ENCODE assay signal across 1 cellular context in the genomic region with DNA sequence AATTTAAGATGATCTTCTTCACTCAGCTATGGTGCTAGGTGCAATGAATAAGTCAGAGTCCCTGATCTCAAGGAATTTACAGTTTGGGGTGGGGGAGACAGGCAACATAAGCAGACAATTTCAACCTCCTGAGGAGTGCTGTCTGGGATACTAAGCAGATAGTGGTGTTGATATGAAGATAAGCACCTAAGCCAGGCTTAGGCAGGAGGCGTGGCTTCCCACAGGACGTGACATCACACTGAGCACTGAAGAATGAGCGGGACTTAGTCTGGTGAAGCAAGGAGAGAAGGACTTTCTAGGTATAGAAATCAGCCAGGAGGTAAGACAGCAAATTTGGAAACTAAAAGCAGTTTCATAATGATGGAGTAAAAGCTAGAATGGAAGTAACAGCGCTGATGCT.
TF ChIP-seq lines count a peak whose summit lies in the region.

No MANE protein-coding gene starts in this region.

TF ChIP-seq in endothelial cell of umbilical vein, 7 proteins besides CTCF, POLR2A, EP300 and RAD21:
- TF ChIP-seq JUN (IDR thresholded peaks at IDR 0.05; ENCODE audit: borderline replicate concordance, insufficient read depth, insufficient read length, low read depth): no peak
- TF ChIP-seq MAX (IDR thresholded peaks at IDR 0.05; ENCODE audit: insufficient read depth, insufficient read length): no peak
- TF ChIP-seq EZH2 (IDR thresholded peaks at IDR 0.05; ENCODE audit: borderline replicate concordance, low read depth, low read length, severe bottlenecking): no peak
- no peak for TF ChIP-seq FOS (IDR thresholded peaks at IDR 0.05; ENCODE audit: borderline replicate concordance, insufficient read depth, low read length)
- no peak for TF ChIP-seq GATA2 (IDR thresholded peaks at IDR 0.05; ENCODE audit: insufficient read depth, insufficient read length, low read depth, low read length)
- no peak for TF ChIP-seq POLR2AphosphoS5 (IDR thresholded peaks at IDR 0.05; ENCODE audit: insufficient read depth, low read depth, low read length)
TF ChIP-seq in endothelial cell of umbilical vein: peak in this region for 0.
